ENCODE assay signal across 22 cellular contexts in the genomic region with DNA sequence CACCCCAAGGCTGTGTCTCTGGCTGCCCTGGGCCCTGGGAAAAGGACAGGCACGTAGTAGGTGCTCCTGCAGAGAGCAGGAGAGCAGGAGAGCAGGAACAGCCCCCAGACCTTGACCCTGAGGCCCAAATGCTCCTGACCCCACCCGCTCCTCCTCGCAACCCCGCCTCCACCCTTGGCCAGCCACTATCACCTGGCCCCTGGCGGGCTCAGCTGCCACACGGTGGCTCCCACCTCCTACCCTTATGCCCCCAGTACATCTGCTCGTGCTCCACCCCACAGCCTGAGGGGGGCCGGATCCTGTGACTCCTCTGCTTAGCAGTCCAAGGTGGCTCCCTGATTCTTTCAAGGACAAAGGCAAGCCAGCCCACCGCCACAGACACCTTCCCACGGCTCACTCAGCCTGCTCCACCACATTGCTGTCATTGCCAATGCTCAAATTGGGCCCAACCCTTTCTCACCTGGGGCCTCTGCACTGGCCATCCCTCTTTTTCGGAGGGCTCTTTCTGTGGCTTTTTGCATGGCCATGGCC. TPM values are rescaled to one million over a fixed set of nuclear protein-coding genes. Genes with fewer than 3 reads are reported as not detected.
DNase-seq lines count a peak whose midpoint lies in the region; ATAC-seq and TF ChIP-seq lines count a peak whose summit lies in the region.
"Had no signal": no experiment of that assay in that cellular context is flagged by ENCODE, and none has a peak within 500 bp of the region (broad histone marks: within the 10 kb centered on the region; RNA-seq: fewer than 3 reads in every experiment).

No MANE protein-coding gene starts in this region.

- H3K9ac ChIP-seq in SK-N-SH = peak overlapping the region; percentile 23; the same call in 1 of the 2 replicates
- H3K9ac ChIP-seq in colonic mucosa (ENCODE audit: low read depth in 2 of 2, low read length in 2 of 2) = no peak overlapping the region

- 0 out of 2 replicates have a peak overlapping the region, but pooled peaks have one; percentile 13 for H3K4me3 Mint-ChIP-seq in HFFc6
- H3K4me3 Mint-ChIP-seq: activated CD8-positive, alpha-beta memory T cell treated with anti-CD3 and anti-CD28 coated beads, Interleukin-2, amount 10 ng/mL, durations not matched to agents 7 days and 5 days; H9 had no signal

- H3K4me3 ChIP-seq in SK-N-SH (ENCODE audit: low read depth in 2 of 2, low read length in 1 of 2) = no peak overlapping the region
- H3K4me3 ChIP-seq in hepatocyte = no peak overlapping the region
- no peak overlapping the region for H3K4me3 ChIP-seq in colonic mucosa
- H3K4me3 ChIP-seq: left lung had no signal

- H3K27ac ChIP-seq in SK-N-SH (ENCODE audit: low read depth in 2 of 2, low read length in 1 of 2) = peak overlapping the region; percentile 72 to 94
- peak overlapping the region; percentile 95 for H3K27ac ChIP-seq in hepatocyte
- peak overlapping the region; percentile 50 for H3K27ac ChIP-seq in temporal lobe (ENCODE audit: low read depth, low read length)
- no peak overlapping the region for H3K27ac ChIP-seq in colonic mucosa

- no peak for TF ChIP-seq RAD21 in SK-N-SH (IDR thresholded peaks at IDR 0.05; ENCODE audit: low read length)

- H3K36me3 ChIP-seq in SK-N-SH (replicated peaks in 1 of 2; ENCODE audit: control insufficient read depth in 1 of 2, insufficient read depth in 2 of 2, low read length in 1 of 2) (no peaks in the 10 kb centered on the region), hepatocyte (replicated peaks; ENCODE audit: insufficient read depth, low read depth) (no peaks in the 10 kb centered on the region), colonic mucosa (no peaks in the 10 kb centered on the region)
- H3K36me3 ChIP-seq: breast epithelium, esophagus muscularis mucosa, gastroesophageal sphincter, left lung, upper lobe of left lung had no signal

- H3K79me2 ChIP-seq in SK-N-SH (ENCODE audit: insufficient read depth) = no peaks in the 10 kb centered on the region
- H3K79me2 ChIP-seq in hepatocyte = no peaks in the 10 kb centered on the region

- peak overlapping the region; percentile 87 for H3K27ac Mint-ChIP-seq in HFFc6
- H3K27ac Mint-ChIP-seq: activated CD8-positive, alpha-beta memory T cell treated with anti-CD3 and anti-CD28 coated beads, Interleukin-2, amount 10 ng/mL, durations not matched to agents 7 days and 5 days; H9; stimulated activated memory B cell treated with anti-CD40 and anti-IgM and Interleukin-4, amounts not matched to agents 10 μg/mL and 1 μg/mL and 100 μg/mL, for 72 hours had no signal

- intact Hi-C loops in colonic mucosa (cut with DNase I) = no loop called here

- peak overlapping the region; percentile 54; the same call in 1 of the 2 replicates for H3K4me2 ChIP-seq in SK-N-SH
- no peak overlapping the region for H3K4me2 ChIP-seq in hepatocyte

- TF ChIP-seq EP300 in SK-N-SH (IDR thresholded peaks at IDR 0.05; ENCODE audit: borderline replicate concordance in 1 of 2, low read depth in 1 of 2, low read length in 1 of 2) = no peak

- H2AFZ ChIP-seq in SK-N-SH (ENCODE audit: low read depth) = no peak overlapping the region
- no peak overlapping the region for H2AFZ ChIP-seq in hepatocyte

- H3K27me3 Mint-ChIP-seq in HFFc6 (ENCODE audit: insufficient read depth) = peaks cover 2% of the 10 kb centered on the region

- CTCF ChIA-PET in SK-N-SH (lab: Yijun Ruan, JAX) = interaction anchor here (1.4 to 11.6 kb wide), 3 partner anchors 14 to 33 kb away, joined by 5 to 203 read pairs (median 13); no protein-coding TSS in a partner anchor

- WGBS in SK-N-SH (ENCODE audit: low lambda C conversion rate) = 68% methylated on average over 10 of the region's 11 CpGs
- WGBS in hepatocyte (ENCODE audit: low lambda C conversion rate, missing lambda C conversion rate) = 83% methylated on average over 10 of the region's 11 CpGs

- H3K9me3 Mint-ChIP-seq in HFFc6 = no peaks in the 10 kb centered on the region
- H3K9me3 Mint-ChIP-seq: stimulated activated memory B cell treated with anti-CD40 and anti-IgM and Interleukin-4, amounts not matched to agents 10 μg/mL and 1 μg/mL and 100 μg/mL, for 72 hours had no signal

- peaks cover 21 to 42% of the 10 kb centered on the region in 2 experiments; a peak in 3 of 4 replicates for H3K4me1 ChIP-seq in SK-N-SH (ENCODE audit: control insufficient read depth in 1 of 2, insufficient read depth in 2 of 2, low read depth in 1 of 2, low read length in 1 of 2)
- H3K4me1 ChIP-seq in hepatocyte (ENCODE audit: insufficient read depth) = peaks cover 11% of the 10 kb centered on the region
- no peaks in the 10 kb centered on the region for H3K4me1 ChIP-seq in colonic mucosa
- H3K4me1 ChIP-seq: breast epithelium had no signal

- no peaks in the 10 kb centered on the region for H3K9me3 ChIP-seq in SK-N-SH
- H3K9me3 ChIP-seq in hepatocyte (ENCODE audit: low read depth) = no peaks in the 10 kb centered on the region
- H3K9me3 ChIP-seq in colonic mucosa = no peaks in the 10 kb centered on the region
- H3K9me3 ChIP-seq: breast epithelium, esophagus muscularis mucosa, gastroesophageal sphincter, left lung, upper lobe of left lung had no signal

- DNase-seq in SK-N-SH = no peak
- no peak for DNase-seq in HFFc6
- no peak for DNase-seq in hepatocyte (ENCODE audit: low spot score)
- no peak for DNase-seq in stimulated activated CD4-positive, alpha-beta T cell treated with anti-CD3 and anti-CD28 coated beads, Interleukin-15, amount 100 ng/mL, for 24 hours
- DNase-seq in NCI-H2107 treated with DMSO at 0.1 percent for 48 hours (lab: John Stamatoyannopoulos, UW; ENCODE audit: unreplicated experiment) = no peak
- no peak for DNase-seq in colonic mucosa
- DNase-seq: activated CD4-positive, alpha-beta T cell treated with anti-CD3 and anti-CD28 coated beads for 48 hours; activated CD8-positive, alpha-beta memory T cell treated with anti-CD3 and anti-CD28 coated beads, Interleukin-2, amount 10 ng/mL, durations not matched to agents 7 days and 5 days; DMS53; H9; RPMI8226; upper lobe of left lung had no signal

- peaks cover 36% of the 10 kb centered on the region for H3K4me1 Mint-ChIP-seq in HFFc6 (ENCODE audit: low read depth)
- H3K4me1 Mint-ChIP-seq: stimulated activated memory B cell treated with anti-CD40 and anti-IgM and Interleukin-4, amounts not matched to agents 10 μg/mL and 1 μg/mL and 100 μg/mL, for 72 hours had no signal

- H3K27me3 ChIP-seq in SK-N-SH (ENCODE audit: insufficient read depth) = no peaks in the 10 kb centered on the region
- H3K27me3 ChIP-seq in hepatocyte = no peaks in the 10 kb centered on the region
- H3K27me3 ChIP-seq in colonic mucosa = no peaks in the 10 kb centered on the region
- H3K27me3 ChIP-seq: gastroesophageal sphincter had no signal

- no peak for ATAC-seq in SK-N-SH treated with all-trans-retinoic acid at 6 μM for 48 hours
- ATAC-seq: activated CD8-positive, alpha-beta memory T cell treated with anti-CD3 and anti-CD28 coated beads, Interleukin-2, amount 10 ng/mL, durations not matched to agents 7 days and 5 days; gastroesophageal sphincter; stimulated activated memory B cell treated with anti-CD40 and anti-IgM and Interleukin-4, amounts not matched to agents 10 μg/mL and 1 μg/mL and 100 μg/mL, for 72 hours had no signal

- H3K36me3 Mint-ChIP-seq in HFFc6 (ENCODE audit: low read depth) = no peaks in the 10 kb centered on the region
- H3K36me3 Mint-ChIP-seq: activated CD8-positive, alpha-beta memory T cell treated with anti-CD3 and anti-CD28 coated beads, Interleukin-2, amount 10 ng/mL, durations not matched to agents 7 days and 5 days; stimulated activated memory B cell treated with anti-CD40 and anti-IgM and Interleukin-4, amounts not matched to agents 10 μg/mL and 1 μg/mL and 100 μg/mL, for 72 hours had no signal

- POLR2A ChIA-PET in SK-N-SH (lab: Yijun Ruan, JAX) = interaction anchor here (2.4 kb wide), 1 partner anchor 15 kb away, joined by 13 read pairs; no protein-coding TSS in a partner anchor

- H4K20me1 ChIP-seq in SK-N-SH (ENCODE audit: insufficient read depth) = no peaks in the 10 kb centered on the region
- H4K20me1 ChIP-seq in hepatocyte (ENCODE audit: insufficient read depth, poor library complexity, severe bottlenecking) = no peaks in the 10 kb centered on the region

- no peaks in the 10 kb centered on the region for H3K9me2 ChIP-seq in SK-N-SH
- H3K9me2 ChIP-seq in hepatocyte (replicated peaks; ENCODE audit: insufficient read depth) = no peaks in the 10 kb centered on the region

- no peaks in the 10 kb centered on the region for H3F3A ChIP-seq in SK-N-SH (replicated peaks; ENCODE audit: insufficient read depth)

- TF ChIP-seq CTCF in SK-N-SH (IDR thresholded peaks at IDR 0.05) (no peak), HFFc6 (IDR thresholded peaks at IDR 0.05) (no peak), hepatocyte (IDR thresholded peaks at IDR 0.05; ENCODE audit: poor library complexity) (no peak), colonic mucosa (IDR thresholded peaks at IDR 0.05) (no peak)

RNA-seq across cellular contexts. Expression of gene HAUS7, which starts 5.4 kb away (rescaled TPM):
- polyA plus RNA-seq in SK-N-SH (2012; rRNA removed) (27.1 and 39.7 TPM in 2 replicates), hepatocyte (19.7 and 23.1 TPM in 2 replicates)
- 14.1 and 18.8 TPM in 2 replicates for polyA plus RNA-seq in SK-N-SH (2012; cell fraction: cytosol; rRNA removed)
- polyA plus RNA-seq in SK-N-SH (2012; cell fraction: nucleus; rRNA removed) = 110 and 150 TPM in 2 replicates
- 10 to 100 TPM; 20.3 to 32.0 (median 28.2) TPM for total RNA-seq in HFFc6 (2021; fragmentation: NEBNext Ultra II Directional; extraction: Animal tissue kit (Norgen Biotek cat#: 25700))
- total RNA-seq in hepatocyte (6.8 and 17.5 TPM in 2 replicates), temporal lobe (6.9 TPM), colonic mucosa (10 to 100 TPM; 18.9 to 47.8 TPM)

RNA-seq across cellular contexts. Expression of gene BGN, which starts 19.0 kb away (rescaled TPM):
- 15.2 and 28.9 TPM in 2 replicates for polyA plus RNA-seq in SK-N-SH (2012; rRNA removed)
- polyA plus RNA-seq in SK-N-SH (2012; cell fraction: cytosol; rRNA removed) = 15.1 and 23.4 TPM in 2 replicates
- polyA plus RNA-seq in SK-N-SH (2012; cell fraction: nucleus; rRNA removed) = 14.3 and 14.9 TPM in 2 replicates
- 100 to 1,000 TPM; 324 to 382 (median 367) TPM for total RNA-seq in HFFc6 (2021; fragmentation: NEBNext Ultra II Directional; extraction: Animal tissue kit (Norgen Biotek cat#: 25700))
- total RNA-seq in hepatocyte = 12.5 and 14.5 TPM in 2 replicates
- 27.5 and 35.8 TPM in 2 replicates for polyA plus RNA-seq in hepatocyte
- total RNA-seq in temporal lobe = 4.4 TPM
- 10 to 100 TPM in 1 of 2 donors, 1 to 10 TPM in 1; 6.0 to 11.4 TPM for total RNA-seq in colonic mucosa
- total RNA-seq: activated CD8-positive, alpha-beta memory T cell treated with anti-CD3 and anti-CD28 coated beads, Interleukin-2, amount 10 ng/mL, durations not matched to agents 7 days and 5 days had no signal

RNA-seq across cellular contexts. Expression of gene TREX2, which starts 30.0 kb away (rescaled TPM):
- 0.76 and 0.78 TPM in 2 replicates for polyA plus RNA-seq in SK-N-SH (2012; rRNA removed)
- polyA plus RNA-seq in SK-N-SH (2012; cell fraction: cytosol; rRNA removed) = 0.08 and 0.20 TPM in 2 replicates
- 4.0 and 6.6 TPM in 2 replicates for polyA plus RNA-seq in SK-N-SH (2012; cell fraction: nucleus; rRNA removed)
- under 1 TPM; 0.33 to 0.99 (median 0.69) TPM for total RNA-seq in HFFc6 (2021; fragmentation: NEBNext Ultra II Directional; extraction: Animal tissue kit (Norgen Biotek cat#: 25700))
- total RNA-seq in hepatocyte = 0.60 and 0.76 TPM in 2 replicates
- 0.81 and 1.3 TPM in 2 replicates for polyA plus RNA-seq in hepatocyte
- 0.25 TPM for total RNA-seq in temporal lobe
- 1 to 10 TPM in 1 of 2 donors, not detected in 1; 1.2 TPM for total RNA-seq in colonic mucosa

RNA-seq across cellular contexts. Expression of gene ATP2B3, which starts 41.6 kb away (rescaled TPM):
- polyA plus RNA-seq in SK-N-SH (2012; rRNA removed) (0.16 and 0.18 TPM in 2 replicates), hepatocyte (0.07 and 0.12 TPM in 2 replicates)
- polyA plus RNA-seq in SK-N-SH (2012; cell fraction: cytosol; rRNA removed) = 0.06 and 0.41 TPM in 2 replicates
- polyA plus RNA-seq in SK-N-SH (2012; cell fraction: nucleus; rRNA removed) = 0.38 and 0.42 TPM in 2 replicates
- not detected for total RNA-seq in HFFc6 (2021; fragmentation: NEBNext Ultra II Directional; extraction: Animal tissue kit (Norgen Biotek cat#: 25700))
- total RNA-seq in hepatocyte (0.12 TPM in 1 of 2 replicates, not detected in the other), temporal lobe (7.1 TPM), colonic mucosa (under 1 TPM in 1 of 2 donors, not detected in 1; 0.24 TPM)
- total RNA-seq: activated CD8-positive, alpha-beta memory T cell treated with anti-CD3 and anti-CD28 coated beads, Interleukin-2, amount 10 ng/mL, durations not matched to agents 7 days and 5 days; breast epithelium; left lung; MCF 10A; mucosa of gallbladder; omental fat pad had no signal

Comparison
In these comparisons a context has a peak if more than half of its experiments do, and no peak if none do; other contexts are left out.
1. RNA of gene BGN, which starts 19.0 kb away (total RNA-seq): 324 to 382 TPM in HFFc6; 12.5 to 14.5 TPM in hepatocyte, 6.0 to 11.4 TPM in colonic mucosa and 4.4 TPM in temporal lobe (single experiment); every median in the first group is over 10 times any median in the second.